9 cellular contexts compared by ENCODE assay signal in genomic region chr12:7091660-7092228, GRCh38. TPM values are rescaled to one million over a fixed set of nuclear protein-coding genes. Genes with fewer than 3 reads are reported as not detected.
DNase-seq lines count a peak whose midpoint lies in the region; ATAC-seq and TF ChIP-seq lines count a peak whose summit lies in the region.
"Had no signal": no experiment of that assay in that cellular context is flagged by ENCODE, and none has a peak within 500 bp of the region (broad histone marks: within the 10 kb centered on the region; RNA-seq: fewer than 3 reads in every experiment).

No MANE protein-coding gene starts in this region.

- H3K9me2 ChIP-seq in PC-9 (ENCODE audit: insufficient read depth) = no peaks in the 10 kb centered on the region

- H2AFZ ChIP-seq in PC-9 = no peak overlapping the region; the same call in 1 of the 2 replicates

- POLR2A ChIA-PET in PC-9 (lab: Charles Lee; ENCODE audit: unreplicated experiment) = interaction anchor here (0.6 kb wide), 1 partner anchor 146 kb away, joined by 3 read pairs; no protein-coding TSS in a partner anchor

- H3K4me1 ChIP-seq in BLaER1 treated with 17β-estradiol and CSF1 and Interleukin-3, amounts not matched to agents 10 nM and 100 nM = peaks cover 22 to 27% (median 25%) of the 10 kb centered on the region in 10 experiments
- H3K4me1 ChIP-seq in PC-9 (replicated peaks; ENCODE audit: insufficient read depth) (no peaks in the 10 kb centered on the region), esophagus muscularis mucosa (peaks cover 19 to 61% (median 54%) of the 10 kb centered on the region in 4 donors)

- TF ChIP-seq CTCF in PC-9 (conservative IDR thresholded peaks at IDR 0.05) (no peak), esophagus muscularis mucosa (IDR thresholded peaks at IDR 0.05) (no peak), omental fat pad (IDR thresholded peaks at IDR 0.05) (no peak)

- 39% methylated on average over 3 of the region's 10 CpGs for WGBS in esophagus muscularis mucosa

- H3K4me3 ChIP-seq in BLaER1 treated with 17β-estradiol and CSF1 and Interleukin-3, amounts not matched to agents 10 nM and 100 nM = no peak overlapping the region
- no peak overlapping the region; the same call in 1 of the 2 replicates for H3K4me3 ChIP-seq in PC-9
- peak overlapping the region; percentile 53 to 75 (median 61) for H3K4me3 ChIP-seq in esophagus muscularis mucosa

- no peaks in the 10 kb centered on the region for H3K9me3 ChIP-seq in BLaER1 treated with 17β-estradiol and CSF1 and Interleukin-3, amounts not matched to agents 10 nM and 100 nM (replicated peaks in 1 of 11)
- H3K9me3 ChIP-seq in PC-9 (ENCODE audit: insufficient read depth, low read depth) (no peaks in the 10 kb centered on the region), esophagus muscularis mucosa (no peaks in the 10 kb centered on the region)

- H3F3A ChIP-seq in PC-9 (ENCODE audit: insufficient read depth, low read depth) = peaks cover 3% of the 10 kb centered on the region; the same call in 1 of the 2 replicates

- peak overlapping the region in 6 of 11 experiments; percentile 4 to 51 (median 32); a peak in 9 of 22 replicates for H3K9ac ChIP-seq in BLaER1 treated with 17β-estradiol and CSF1 and Interleukin-3, amounts not matched to agents 10 nM and 100 nM

- peak overlapping the region; percentile 32 to 86 (median 64) for H3K4me2 ChIP-seq in BLaER1 treated with 17β-estradiol and CSF1 and Interleukin-3, amounts not matched to agents 10 nM and 100 nM
- H3K4me2 ChIP-seq in PC-9 = peak overlapping the region; percentile 71

- no peaks in the 10 kb centered on the region for H3K79me2 ChIP-seq in PC-9 (ENCODE audit: low read depth)

- H3K27ac ChIP-seq in BLaER1 treated with 17β-estradiol and CSF1 and Interleukin-3, amounts not matched to agents 10 nM and 100 nM = peak overlapping the region in 4 of 11 experiments; percentile 14 to 50 (median 36); a peak in 3 of 22 replicates
- no peak overlapping the region for H3K27ac ChIP-seq in PC-9
- H3K27ac ChIP-seq in esophagus muscularis mucosa (replicated peaks in 1 of 4) = peak overlapping the region; percentile 81 to 88 (median 85)

- ATAC-seq in omental fat pad (ENCODE audit: low FRiP score) (peak; percentile 37), GM21529 (IDR thresholded peaks at IDR 0.05; ENCODE audit: unreplicated experiment) (no peak), HG03378 (IDR thresholded peaks at IDR 0.05; ENCODE audit: unreplicated experiment) (no peak)

- H3K27me3 ChIP-seq in BLaER1 treated with 17β-estradiol and CSF1 and Interleukin-3, amounts not matched to agents 10 nM and 100 nM = 0 out of 22 replicates have a peak, but pooled peaks cover 0 to 5% (median 0%) of the 10 kb centered on the region in 11 experiments
- no peaks in the 10 kb centered on the region for H3K27me3 ChIP-seq in PC-9 (ENCODE audit: insufficient read depth, low read depth)
- H3K27me3 ChIP-seq in esophagus muscularis mucosa = no peaks in the 10 kb centered on the region

- intact Hi-C loops in PC-9 (cut with micrococcal nuclease; ENCODE audit: unreplicated experiment) = loop anchor here (1.0 to 5.0 kb wide), 8 partner anchors 18 to 219 kb away; partner anchors contain the start of genes C1RL, C1S, EMG1 and LPCAT3
- intact Hi-C loops in esophagus muscularis mucosa (cut with DNase I) = loop anchor here (1.0 to 2.0 kb wide), 2 partner anchors 17 to 31 kb away; partner anchors contain the start of genes C1RL and C1S

- H4K20me1 ChIP-seq in BLaER1 treated with 17β-estradiol and CSF1 and Interleukin-3, amounts not matched to agents 10 nM and 100 nM = no peaks in the 10 kb centered on the region
- H4K20me1 ChIP-seq in PC-9 (ENCODE audit: insufficient read depth) = no peaks in the 10 kb centered on the region

- CTCF ChIA-PET in PC-9 (lab: Charles Lee) = interaction anchor here (0.7 to 1.3 kb wide), 3 partner anchors 12 to 103 kb away, joined by 3 to 11 read pairs (median 3); partner anchors contain the start of gene C1S

- peak; percentile 22 for TF ChIP-seq EP300 in esophagus muscularis mucosa (IDR thresholded peaks at IDR 0.05)

- TF ChIP-seq POLR2A in esophagus muscularis mucosa (IDR thresholded peaks at IDR 0.05; ENCODE audit: low read depth) = no peak

- peaks cover 0 to 3% (median 0%) of the 10 kb centered on the region in 11 experiments; a peak in 2 of 22 replicates for H3K36me3 ChIP-seq in BLaER1 treated with 17β-estradiol and CSF1 and Interleukin-3, amounts not matched to agents 10 nM and 100 nM
- H3K36me3 ChIP-seq in PC-9 (ENCODE audit: low read depth) = no peaks in the 10 kb centered on the region
- peaks cover 15 to 38% (median 25%) of the 10 kb centered on the region in 4 donors for H3K36me3 ChIP-seq in esophagus muscularis mucosa

- no peak for DNase-seq in PC-9
- no peak for DNase-seq in esophagus muscularis mucosa (ENCODE audit: extremely low spot score)
- no peak for DNase-seq in omental fat pad (ENCODE audit: low spot score)
- no peak for DNase-seq in DMS53 treated with DMSO at 0.1 percent for 48 hours (lab: John Stamatoyannopoulos, UW; ENCODE audit: unreplicated experiment)
- DNase-seq in DMS153 (lab: John Stamatoyannopoulos, UW) = no peak
- DNase-seq: NCI-H1694 had no signal

- BruUV-seq in PC-9 (replicated peaks; lab: Mats Ljungman, UMichigan) = no TSS peak

RNA-seq across cellular contexts. Expression of gene C1R, which starts 0.5 kb away (rescaled TPM):
- total RNA-seq in PC-9 (2021) (20.5 and 24.0 TPM in 2 replicates), esophagus muscularis mucosa (100 to 1,000 TPM; 324 to 603 (median 572) TPM), omental fat pad (1,000 to 10,000 TPM in 1 of 4 donors, 100 to 1,000 TPM in 3; 571 to 1,080 (median 751) TPM)

RNA-seq across cellular contexts. Expression of gene C1RL, which starts 17.3 kb away (rescaled TPM):
- total RNA-seq in PC-9 (2021) (70.4 and 72.9 TPM in 2 replicates), esophagus muscularis mucosa (100 to 1,000 TPM in 1 of 4 donors, 10 to 100 TPM in 3; 64.8 to 159 (median 88.2) TPM), omental fat pad (100 to 1,000 TPM in 2 of 4 donors, 10 to 100 TPM in 2; 85.9 to 126 (median 107) TPM)

RNA-seq across cellular contexts. Expression of gene C1S, which starts 31.2 kb away (rescaled TPM):
- total RNA-seq in PC-9 (2021) = 32.4 and 32.9 TPM in 2 replicates
- total RNA-seq in esophagus muscularis mucosa = 100 to 1,000 TPM; 454 to 549 (median 512) TPM
- total RNA-seq in omental fat pad = 100 to 1,000 TPM; 490 to 872 (median 705) TPM

RNA-seq across cellular contexts. Expression of gene RBP5, which starts 36.9 kb away (rescaled TPM):
- total RNA-seq in PC-9 (2021) = 0.74 and 1.3 TPM in 2 replicates
- total RNA-seq in esophagus muscularis mucosa = 1 to 10 TPM in 2 of 4 donors, under 1 TPM in 2; 0.46 to 5.0 (median 0.91) TPM
- total RNA-seq in omental fat pad = 1 to 10 TPM; 1.0 to 3.0 (median 1.9) TPM

RNA-seq across cellular contexts. Expression of gene CLSTN3, which starts 38.4 kb away (rescaled TPM):
- total RNA-seq in PC-9 (2021) = 111 and 153 TPM in 2 replicates
- 10 to 100 TPM in 3 of 4 donors, 1 to 10 TPM in 1; 9.6 to 25.6 (median 19.3) TPM for total RNA-seq in esophagus muscularis mucosa
- 10 to 100 TPM; 25.9 to 57.5 (median 44.8) TPM for total RNA-seq in omental fat pad

Comparison
In these comparisons a context has a peak if more than half of its experiments do, and no peak if none do; other contexts are left out.
1. H3K4me3 ChIP-seq: peak in esophagus muscularis mucosa (4 of 4); none in BLaER1 treated with 17β-estradiol and CSF1 and Interleukin-3, amounts not matched to agents 10 nM and 100 nM (0 of 10) and PC-9 (single experiment).
2. RNA of gene C1R, which starts 0.5 kb away (total RNA-seq): 571 to 1,080 TPM in omental fat pad and 324 to 603 TPM in esophagus muscularis mucosa; 20.5 to 24.0 TPM in PC-9; every median in the first group is over 10 times any median in the second.
3. RNA of gene C1S, which starts 31.2 kb away (total RNA-seq): 490 to 872 TPM in omental fat pad and 454 to 549 TPM in esophagus muscularis mucosa; 32.4 to 32.9 TPM in PC-9; every median in the first group is over 10 times any median in the second.